Comparison of ENCODE assay signal across 13 cellular contexts in genomic region chr1:30250338-30251022, GRCh38.
"Had no signal": no experiment of that assay in that cellular context is flagged by ENCODE, and none has a peak within 500 bp of the region (broad histone marks: within the 10 kb centered on the region; RNA-seq: fewer than 3 reads in every experiment).

No MANE protein-coding gene starts in this region.

- H3K9me3 Mint-ChIP-seq: activated T-helper 1 cell treated with anti-CD3 and anti-CD28 coated beads, Interleukin-12 subunit alpha, Interleukin-12 subunit beta, Interleukin-2, Interleukin-4 antibody, amounts not matched to agents 30 ng/mL and 10 ng/mL and 1 ng/mL, durations not matched to agents 14 hours and 24 hours and 36 hours; natural killer cell had no signal

- H3K9me3 ChIP-seq: heart right ventricle, stomach had no signal

- H3K36me3 Mint-ChIP-seq: natural killer cell had no signal

- H3K27ac ChIP-seq: coronary artery, heart right ventricle, stomach had no signal

- H3K4me3 Mint-ChIP-seq: activated T-helper 1 cell treated with anti-CD3 and anti-CD28 coated beads, Interleukin-12 subunit alpha, Interleukin-12 subunit beta, Interleukin-2, Interleukin-4 antibody, amounts not matched to agents 30 ng/mL and 10 ng/mL and 1 ng/mL, durations not matched to agents 14 hours and 24 hours and 36 hours; natural killer cell had no signal

- H3K36me3 ChIP-seq: heart right ventricle, stomach had no signal

- H3K27ac Mint-ChIP-seq: activated T-helper 1 cell treated with anti-CD3 and anti-CD28 coated beads, Interleukin-12 subunit alpha, Interleukin-12 subunit beta, Interleukin-2, Interleukin-4 antibody, amounts not matched to agents 30 ng/mL and 10 ng/mL and 1 ng/mL, durations not matched to agents 14 hours and 24 hours and 36 hours; natural killer cell had no signal

- ATAC-seq: heart right ventricle, left lobe of liver, natural killer cell had no signal

- H3K4me3 ChIP-seq: coronary artery, heart right ventricle, stomach had no signal

- DNase-seq: activated CD4-positive, alpha-beta T cell treated with anti-CD3 and anti-CD28 coated beads for 48 hours; activated naive CD4-positive, alpha-beta T cell; effector CD4-positive, alpha-beta T cell; foreskin melanocyte; heart right ventricle; islet precursor cell; natural killer cell; stimulated activated CD4-positive, alpha-beta T cell treated with anti-CD3 and anti-CD28 coated beads, Interleukin-4, amount 100 ng/mL, for 1 hour; stomach; T1000 had no signal

- H3K4me1 Mint-ChIP-seq: natural killer cell had no signal

- H3K4me1 ChIP-seq: heart right ventricle, stomach had no signal
